8 cellular contexts compared by ENCODE assay signal in the genomic region with DNA sequence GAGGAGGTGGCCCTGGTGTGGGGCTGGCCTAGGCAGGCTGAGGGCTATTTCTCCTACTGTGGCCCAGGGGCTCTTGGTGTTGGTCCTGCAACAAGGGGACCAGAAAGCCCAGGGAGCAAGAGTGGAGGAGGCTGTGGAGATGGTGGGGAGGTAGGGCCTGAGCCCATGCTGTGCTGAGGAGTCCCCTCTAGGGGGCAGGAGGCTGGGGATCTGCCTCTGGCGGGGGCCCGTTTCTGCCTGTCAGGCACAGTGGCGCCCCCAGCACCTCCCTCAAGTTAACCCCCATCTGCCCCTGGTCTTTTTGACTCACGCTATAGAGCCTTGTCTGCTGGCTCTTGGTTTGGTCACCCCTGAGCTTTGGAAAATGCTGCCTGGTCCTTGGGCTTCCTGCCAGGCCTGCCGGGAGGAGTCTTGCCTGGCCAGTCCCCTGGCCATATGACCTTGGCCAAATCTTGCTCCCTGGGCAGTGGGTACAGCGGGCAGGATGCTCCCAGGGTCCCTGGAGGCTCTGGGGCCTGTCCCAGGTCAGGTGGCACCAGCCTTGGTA. TPM values are rescaled to one million over a fixed set of nuclear protein-coding genes. Genes with fewer than 3 reads are reported as not detected.
A peak's percentile ranks its signal among the peaks of the same experiment; 100 is the strongest.
DNase-seq lines count a peak whose midpoint lies in the region; ATAC-seq and TF ChIP-seq lines count a peak whose summit lies in the region.

No MANE protein-coding gene starts in this region.

- H3K79me2 ChIP-seq in Loucy (ENCODE audit: insufficient read depth, low read length) (no peaks in the 10 kb centered on the region), neural progenitor cell (ENCODE audit: low read depth) (peaks cover 73% of the 10 kb centered on the region)

- H3K4me3 Mint-ChIP-seq in MCF 10A (ENCODE audit: unreplicated experiment), result peak overlapping the region; percentile 59
- H3K4me3 Mint-ChIP-seq in neural progenitor cell, result no peak overlapping the region

- H3K4me1 Mint-ChIP-seq in MCF 10A (ENCODE audit: insufficient read depth, unreplicated experiment) (peaks cover 63% of the 10 kb centered on the region), neural progenitor cell (peaks cover 66% of the 10 kb centered on the region)

- H3K4me1 ChIP-seq in Loucy (ENCODE audit: insufficient read depth, low read length, poor library complexity, severe bottlenecking), result no peaks in the 10 kb centered on the region
- peaks cover 22% of the 10 kb centered on the region for H3K4me1 ChIP-seq in neural progenitor cell

- no peak for ATAC-seq in HG02642 (IDR thresholded peaks at IDR 0.05; ENCODE audit: poor library complexity, unreplicated experiment)
- ATAC-seq in GM18511 (IDR thresholded peaks at IDR 0.05; ENCODE audit: unreplicated experiment), result no peak
- no peak for ATAC-seq in sciatic nerve
- ATAC-seq in HG02852 (IDR thresholded peaks at IDR 0.05; ENCODE audit: unreplicated experiment), result no peak

- H4K20me1 ChIP-seq in Loucy (ENCODE audit: insufficient read depth, low read length, poor library complexity, severe bottlenecking) (no peaks in the 10 kb centered on the region), neural progenitor cell (ENCODE audit: low read depth) (peaks cover 77% of the 10 kb centered on the region)

- no peak overlapping the region for H3K27ac ChIP-seq in neural progenitor cell

- no peaks in the 10 kb centered on the region for H3F3A ChIP-seq in Loucy (ENCODE audit: low read depth)
- H3F3A ChIP-seq in neural progenitor cell (ENCODE audit: low read depth), result no peaks in the 10 kb centered on the region

- no peaks in the 10 kb centered on the region for H3K9me3 Mint-ChIP-seq in MCF 10A (ENCODE audit: unreplicated experiment)
- no peaks in the 10 kb centered on the region for H3K9me3 Mint-ChIP-seq in neural progenitor cell

- H3K9me3 ChIP-seq in Loucy (ENCODE audit: insufficient read depth, low read depth, low read length) (no peaks in the 10 kb centered on the region), neural progenitor cell (ENCODE audit: low read depth) (no peaks in the 10 kb centered on the region)

- peak overlapping the region; percentile 69 for H3K27ac Mint-ChIP-seq in MCF 10A (ENCODE audit: low read depth, unreplicated experiment)
- H3K27ac Mint-ChIP-seq in neural progenitor cell, result no peak overlapping the region

- H3K4me3 ChIP-seq in Loucy (ENCODE audit: low read length, poor library complexity, severe bottlenecking), result no peak overlapping the region
- H3K4me3 ChIP-seq in neural progenitor cell, result no peak overlapping the region

- H3K9me2 ChIP-seq in Loucy (replicated peaks; ENCODE audit: low read depth, low read length), result no peaks in the 10 kb centered on the region

- H3K36me3 ChIP-seq in Loucy (ENCODE audit: insufficient read depth, low read length) (no peaks in the 10 kb centered on the region), neural progenitor cell (no peaks in the 10 kb centered on the region)

- TF ChIP-seq CTCF in Loucy (conservative IDR thresholded peaks at IDR 0.05; ENCODE audit: low read length) (peak; percentile 70), MCF 10A (IDR thresholded peaks at IDR 0.05; ENCODE audit: unreplicated experiment) (peak; percentile 39), neural progenitor cell (IDR thresholded peaks at IDR 0.05) (peak; percentile 52)

- POLR2A ChIA-PET in MCF 10A (lab: Yijun Ruan, JAX), result interaction anchor here (0.7 to 8.2 kb wide), 6 partner anchors 10 to 55 kb away, joined by 3 to 60 read pairs (median 5); no protein-coding TSS in a partner anchor

- H2AFZ ChIP-seq in Loucy (ENCODE audit: low read length) (no peak overlapping the region), neural progenitor cell (replicated peaks) (no peak overlapping the region)

- peaks cover 37% of the 10 kb centered on the region for H3K36me3 Mint-ChIP-seq in MCF 10A (ENCODE audit: insufficient read depth, unreplicated experiment)
- peaks cover 18% of the 10 kb centered on the region for H3K36me3 Mint-ChIP-seq in neural progenitor cell

- BruUV-seq in MCF 10A (replicated peaks; lab: Mats Ljungman, UMichigan), result no TSS peak

- intact Hi-C loops in MCF 10A (cut with micrococcal nuclease), result no loop called here
- intact Hi-C loops in sciatic nerve (cut with DNase I), result no loop called here

- no peak overlapping the region for H3K9ac ChIP-seq in Loucy (ENCODE audit: low read depth, low read length, poor library complexity, severe bottlenecking)
- no peak overlapping the region for H3K9ac ChIP-seq in neural progenitor cell

- CTCF ChIA-PET in MCF 10A (lab: Yijun Ruan, JAX), result interaction anchor here (0.6 to 1.4 kb wide), 7 partner anchors 10 to 1000 kb away, joined by 3 to 6 read pairs (median 3); no protein-coding TSS in a partner anchor

- no peak overlapping the region for H3K4me2 ChIP-seq in Loucy (ENCODE audit: low read depth, low read length, poor library complexity, severe bottlenecking)
- H3K4me2 ChIP-seq in neural progenitor cell, result no peak overlapping the region

- DNase-seq in ELR (ENCODE audit: low read depth) (peak; percentile 47), MCF 10A (ENCODE audit: unreplicated experiment) (peak; percentile 22), neural progenitor cell (ENCODE audit: low spot score) (peak; percentile 52), sciatic nerve (ENCODE audit: low spot score) (no peak)

- no peaks in the 10 kb centered on the region for H3K27me3 ChIP-seq in Loucy (ENCODE audit: insufficient read depth, low read length, poor library complexity, severe bottlenecking)
- peaks cover 11% of the 10 kb centered on the region for H3K27me3 ChIP-seq in neural progenitor cell

- no peaks in the 10 kb centered on the region for H3K27me3 Mint-ChIP-seq in MCF 10A (ENCODE audit: insufficient read depth, unreplicated experiment)
- H3K27me3 Mint-ChIP-seq in neural progenitor cell (ENCODE audit: insufficient read depth, low read depth), result peaks cover 8% of the 10 kb centered on the region

RNA-seq across cellular contexts. Expression of a gene that starts 5.9 kb away (rescaled TPM):
- total RNA-seq in MCF 10A (2022), result 46.4 and 67.0 TPM in 2 replicates
- total RNA-seq in neural progenitor cell (ENCODE audit: low replicate concordance), result 15.6 and 16.1 TPM in 2 replicates
- 50.9 TPM for total RNA-seq in sciatic nerve

RNA-seq across cellular contexts. Expression of a gene that starts 49.2 kb away (rescaled TPM):
- total RNA-seq in MCF 10A (2022) (19.5 and 22.6 TPM in 2 replicates), neural progenitor cell (ENCODE audit: low replicate concordance) (11.5 and 20.9 TPM in 2 replicates), sciatic nerve (26.8 TPM)
